34 cellular contexts compared by ENCODE assay signal in the genomic region with DNA sequence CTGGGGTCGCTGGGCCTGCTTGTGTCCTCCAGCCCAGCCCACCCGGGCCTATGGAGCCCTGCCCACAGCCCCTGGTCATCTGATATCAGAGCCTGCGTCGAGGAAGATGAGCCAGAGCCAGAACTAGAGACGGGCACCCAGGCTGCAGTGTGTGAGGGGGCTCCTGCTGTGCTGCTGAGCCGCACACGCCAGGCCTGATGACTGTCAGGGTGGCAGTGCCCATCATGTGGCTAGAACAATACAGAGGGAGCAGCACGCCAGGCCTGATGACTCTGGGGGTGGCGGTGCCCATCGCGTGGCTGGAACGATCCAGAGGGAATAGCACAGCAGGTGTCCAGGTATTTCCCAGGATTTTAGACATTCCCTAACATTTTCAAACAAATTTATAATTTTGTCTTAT. TPM values are rescaled to one million over a fixed set of nuclear protein-coding genes. Genes with fewer than 3 reads are reported as not detected.
"Had no signal": no experiment of that assay in that cellular context is flagged by ENCODE, and none has a peak within 500 bp of the region (broad histone marks: within the 10 kb centered on the region; RNA-seq: fewer than 3 reads in every experiment).

No MANE protein-coding gene starts in this region.

- H3K27me3 Mint-ChIP-seq: progenitor cell of endocrine pancreas; stimulated activated naive CD8-positive, alpha-beta T cell treated with anti-CD3 and anti-CD28 coated beads, Interleukin-15, Interleukin-2, amounts not matched to agents 100 ng/mL and 50 ng/mL, for 24 hours had no signal

- H3K4me1 Mint-ChIP-seq: immature natural killer cell; naive B cell; neural crest cell; stimulated activated effector memory CD8-positive, alpha-beta T cell treated with anti-CD3 and anti-CD28 coated beads, Interleukin-12 subunit alpha, Interleukin-12 subunit beta, amount 100 ng/mL, for 72 hours had no signal

- H3K27me3 ChIP-seq: left lung, ovary, upper lobe of right lung had no signal

- H3K27ac ChIP-seq: heart left ventricle, left lung, neutrophil, ovary, skin epidermis, suprapubic skin, thoracic aorta, tibial artery, upper lobe of right lung had no signal

- ATAC-seq: heart left ventricle; left colon; left lung; sciatic nerve; stimulated activated effector memory CD8-positive, alpha-beta T cell treated with anti-CD3 and anti-CD28 coated beads, Interleukin-12 subunit alpha, Interleukin-12 subunit beta, amount 100 ng/mL, for 72 hours had no signal

- H3K9me3 Mint-ChIP-seq: immature natural killer cell; mesothelial cell of epicardium; naive B cell; neural crest cell; stimulated activated effector memory CD8-positive, alpha-beta T cell treated with anti-CD3 and anti-CD28 coated beads, Interleukin-12 subunit alpha, Interleukin-12 subunit beta, amount 100 ng/mL, for 72 hours; stimulated activated naive CD8-positive, alpha-beta T cell treated with anti-CD3 and anti-CD28 coated beads, Interleukin-15, Interleukin-2, amounts not matched to agents 100 ng/mL and 50 ng/mL, for 24 hours had no signal

- H3K4me3 Mint-ChIP-seq: immature natural killer cell; mesothelial cell of epicardium; naive B cell; nephron; neural crest cell; stimulated activated effector memory CD8-positive, alpha-beta T cell treated with anti-CD3 and anti-CD28 coated beads, Interleukin-12 subunit alpha, Interleukin-12 subunit beta, amount 100 ng/mL, for 72 hours; stimulated activated naive CD8-positive, alpha-beta T cell treated with anti-CD3 and anti-CD28 coated beads, Interleukin-15, Interleukin-2, amounts not matched to agents 100 ng/mL and 50 ng/mL, for 24 hours had no signal

- H3K4me3 ChIP-seq: heart left ventricle, left lung, lung, ovary, skin epidermis, suprapubic skin, thoracic aorta, tibial artery, upper lobe of right lung had no signal

- H3K36me3 Mint-ChIP-seq: immature natural killer cell; naive B cell; stimulated activated effector memory CD8-positive, alpha-beta T cell treated with anti-CD3 and anti-CD28 coated beads, Interleukin-12 subunit alpha, Interleukin-12 subunit beta, amount 100 ng/mL, for 72 hours had no signal

- DNase-seq: glutamatergic neuron; hypothalamus; immature natural killer cell; kidney glomerular epithelial cell; left colon; mesendoderm; naive B cell; occipital lobe; stimulated activated CD4-positive, alpha-beta T cell treated with anti-CD3 and anti-CD28 coated beads, Interleukin-12 subunit alpha, Interleukin-12 subunit beta, amount 100 ng/mL, for 4 hours; stimulated activated CD4-positive, alpha-beta T cell treated with anti-CD3 and anti-CD28 coated beads, Interleukin-4, amount 100 ng/mL, for 24 hours; stimulated activated naive CD4-positive, alpha-beta T cell; tibial artery; trophoblast cell; upper lobe of right lung had no signal

- H3K27ac Mint-ChIP-seq: immature natural killer cell; mesothelial cell of epicardium; naive B cell; nephron; progenitor cell of endocrine pancreas; stimulated activated effector memory CD8-positive, alpha-beta T cell treated with anti-CD3 and anti-CD28 coated beads, Interleukin-12 subunit alpha, Interleukin-12 subunit beta, amount 100 ng/mL, for 72 hours; stimulated activated naive CD8-positive, alpha-beta T cell treated with anti-CD3 and anti-CD28 coated beads, Interleukin-15, Interleukin-2, amounts not matched to agents 100 ng/mL and 50 ng/mL, for 24 hours had no signal

- H3K36me3 ChIP-seq: heart left ventricle, left lung, neutrophil, ovary, suprapubic skin, thoracic aorta, tibial artery, upper lobe of right lung had no signal

- H3K9me3 ChIP-seq: heart left ventricle, left lung, neutrophil, ovary, suprapubic skin, thoracic aorta, tibial artery, upper lobe of right lung had no signal

- H3K4me1 ChIP-seq: left lung, suprapubic skin, tibial artery had no signal

RNA-seq across cellular contexts. Expression of a gene that starts 9.2 kb away (rescaled TPM):
- total RNA-seq: left colon, left lung, lower leg skin, mononuclear cell, neural crest cell, occipital lobe, progenitor cell of endocrine pancreas, pulmonary artery endothelial cell, renal cortical epithelial cell, sciatic nerve, subcutaneous adipose tissue, suprapubic skin, thoracic aorta, upper lobe of right lung had no signal
- polyA plus RNA-seq: immature natural killer cell, lung had no signal
